In the genomic region with DNA sequence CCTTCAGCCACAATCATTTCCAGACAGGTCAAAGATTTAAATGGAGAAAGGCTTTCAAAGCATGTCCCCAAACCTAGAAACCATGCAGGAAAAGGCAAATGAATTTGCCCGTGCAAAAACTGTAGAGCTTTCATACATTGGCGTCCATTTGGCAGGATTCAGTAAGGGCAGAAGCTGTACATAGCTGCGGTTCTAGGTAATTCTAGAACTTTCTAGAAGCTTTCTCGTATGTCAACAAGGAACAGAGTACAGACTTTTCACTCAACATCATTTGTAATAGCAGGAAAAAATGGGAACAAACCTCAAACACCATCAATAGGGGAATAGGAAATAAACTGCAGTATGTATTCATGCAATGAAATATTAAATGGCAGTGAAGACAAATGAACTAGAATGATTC, we compare ENCODE assay signal across 15 cellular contexts. TPM values are rescaled to one million over a fixed set of nuclear protein-coding genes. Genes with fewer than 3 reads are reported as not detected.
DNase-seq lines count a peak whose midpoint lies in the region; ATAC-seq, FAIRE-seq and TF ChIP-seq lines count a peak whose summit lies in the region.
"Had no signal": no experiment of that assay in that cellular context is flagged by ENCODE, and none has a peak within 500 bp of the region (broad histone marks: within the 10 kb centered on the region; RNA-seq: fewer than 3 reads in every experiment).

No MANE protein-coding gene starts in this region.

- no peaks in the 10 kb centered on the region for H3K9me3 ChIP-seq in adrenal gland (replicated peaks in 1 of 3)
- H3K9me3 ChIP-seq: left ventricle myocardium inferior had no signal

- no peaks in the 10 kb centered on the region for H3K27me3 Mint-ChIP-seq in activated naive CD4-positive, alpha-beta T cell treated with anti-CD3 and anti-CD28 coated beads, Interleukin-2, amount 10 ng/mL, durations not matched to agents 7 days and 5 days
- H3K27me3 Mint-ChIP-seq in activated CD8-positive, alpha-beta T cell treated with anti-CD3 and anti-CD28 coated beads, Interleukin-2, amount 10 ng/mL, durations not matched to agents 7 days and 5 days (ENCODE audit: low read depth): no peaks in the 10 kb centered on the region
- no peaks in the 10 kb centered on the region for H3K27me3 Mint-ChIP-seq in memory B cell
- H3K27me3 Mint-ChIP-seq: brain had no signal

- peak overlapping the region; percentile 100 for H3K27ac Mint-ChIP-seq in activated naive CD4-positive, alpha-beta T cell treated with anti-CD3 and anti-CD28 coated beads, Interleukin-2, amount 10 ng/mL, durations not matched to agents 7 days and 5 days
- peak overlapping the region; percentile 98 for H3K27ac Mint-ChIP-seq in activated CD8-positive, alpha-beta T cell treated with anti-CD3 and anti-CD28 coated beads, Interleukin-2, amount 10 ng/mL, durations not matched to agents 7 days and 5 days
- peak overlapping the region; percentile 99 for H3K27ac Mint-ChIP-seq in memory B cell

- no peaks in the 10 kb centered on the region for H3K9me3 Mint-ChIP-seq in activated naive CD4-positive, alpha-beta T cell treated with anti-CD3 and anti-CD28 coated beads, Interleukin-2, amount 10 ng/mL, durations not matched to agents 7 days and 5 days
- no peaks in the 10 kb centered on the region for H3K9me3 Mint-ChIP-seq in activated CD8-positive, alpha-beta T cell treated with anti-CD3 and anti-CD28 coated beads, Interleukin-2, amount 10 ng/mL, durations not matched to agents 7 days and 5 days (ENCODE audit: insufficient read depth)
- H3K9me3 Mint-ChIP-seq in memory B cell: no peaks in the 10 kb centered on the region
- H3K9me3 Mint-ChIP-seq: brain had no signal

- ATAC-seq in activated CD8-positive, alpha-beta T cell treated with anti-CD3 and anti-CD28 coated beads, Interleukin-2, amount 10 ng/mL, durations not matched to agents 7 days and 5 days: no peak
- no peak for ATAC-seq in memory B cell (ENCODE audit: low read depth)
- ATAC-seq: HCT116 had no signal

- no peak for FAIRE-seq in GM12891 (lab: Jason Lieb, UNC)

- POLR2A ChIA-PET in activated CD8-positive, alpha-beta T cell treated with anti-CD3 and anti-CD28 coated beads, Interleukin-2, amount 10 ng/mL, durations not matched to agents 7 days and 5 days (lab: Charles Lee): interaction anchor here (0.9 to 1.4 kb wide), 5 partner anchors 11 to 92 kb away, joined by 3 to 5 read pairs (median 4); partner anchors contain the start of gene MAPK14

- TF ChIP-seq POLR2A in adrenal gland (IDR thresholded peaks at IDR 0.05) (no peak), GM12891 (IDR thresholded peaks at IDR 0.05; ENCODE audit: low read depth, low read length) (no peak)

- no peak overlapping the region for H3K4me3 ChIP-seq in adrenal gland
- H3K4me3 ChIP-seq: left ventricle myocardium inferior had no signal

- intact Hi-C loops in adrenal gland (cut with DNase I): no loop called here

- peak overlapping the region in 1 of 5 donors; percentile 58 for H3K27ac ChIP-seq in adrenal gland
- H3K27ac ChIP-seq: left ventricle myocardium inferior had no signal

- H3K36me3 Mint-ChIP-seq in activated naive CD4-positive, alpha-beta T cell treated with anti-CD3 and anti-CD28 coated beads, Interleukin-2, amount 10 ng/mL, durations not matched to agents 7 days and 5 days: peaks cover 40% of the 10 kb centered on the region
- H3K36me3 Mint-ChIP-seq in activated CD8-positive, alpha-beta T cell treated with anti-CD3 and anti-CD28 coated beads, Interleukin-2, amount 10 ng/mL, durations not matched to agents 7 days and 5 days (ENCODE audit: low read depth): peaks cover 44% of the 10 kb centered on the region
- H3K36me3 Mint-ChIP-seq in memory B cell: peaks cover 2% of the 10 kb centered on the region

- H3K4me3 Mint-ChIP-seq in activated naive CD4-positive, alpha-beta T cell treated with anti-CD3 and anti-CD28 coated beads, Interleukin-2, amount 10 ng/mL, durations not matched to agents 7 days and 5 days: no peak overlapping the region
- H3K4me3 Mint-ChIP-seq in activated CD8-positive, alpha-beta T cell treated with anti-CD3 and anti-CD28 coated beads, Interleukin-2, amount 10 ng/mL, durations not matched to agents 7 days and 5 days: no peak overlapping the region
- H3K4me3 Mint-ChIP-seq in memory B cell: no peak overlapping the region
- H3K4me3 Mint-ChIP-seq: brain had no signal

- peaks cover 7 to 18% of the 10 kb centered on the region in 2 donors for H3K4me1 ChIP-seq in adrenal gland (replicated peaks in 1 of 2)

- WGBS in adrenal gland, 4 donors: 75 to 95% (median 82%) methylated on average over 4 of the region's 4 CpGs

- H3K27me3 ChIP-seq in adrenal gland: no peaks in the 10 kb centered on the region

- CTCF ChIA-PET in activated naive CD4-positive, alpha-beta T cell treated with anti-CD3 and anti-CD28 coated beads, Interleukin-2, amount 10 ng/mL, durations not matched to agents 7 days and 5 days (lab: Charles Lee): interaction anchor here (0.7 to 1.0 kb wide), 2 partner anchors 11 to 26 kb away, joined by 3 read pairs; no protein-coding TSS in a partner anchor
- CTCF ChIA-PET in activated CD8-positive, alpha-beta T cell treated with anti-CD3 and anti-CD28 coated beads, Interleukin-2, amount 10 ng/mL, durations not matched to agents 7 days and 5 days (lab: Charles Lee): interaction anchor here (0.8 to 4.4 kb wide), 6 partner anchors 11 to 91 kb away, joined by 3 to 26 read pairs (median 7); partner anchors contain the start of gene MAPK14

- H3K4me1 Mint-ChIP-seq in activated naive CD4-positive, alpha-beta T cell treated with anti-CD3 and anti-CD28 coated beads, Interleukin-2, amount 10 ng/mL, durations not matched to agents 7 days and 5 days: peaks cover 98% of the 10 kb centered on the region
- H3K4me1 Mint-ChIP-seq in activated CD8-positive, alpha-beta T cell treated with anti-CD3 and anti-CD28 coated beads, Interleukin-2, amount 10 ng/mL, durations not matched to agents 7 days and 5 days (ENCODE audit: low read depth): peaks cover 96% of the 10 kb centered on the region
- peaks cover 77% of the 10 kb centered on the region for H3K4me1 Mint-ChIP-seq in memory B cell

- no peak for DNase-seq in activated naive CD4-positive, alpha-beta T cell treated with anti-CD3 and anti-CD28 coated beads, Interleukin-2, amount 10 ng/mL, durations not matched to agents 7 days and 5 days
- no peak for DNase-seq in activated naive CD4-positive, alpha-beta T cell (lab: John Stamatoyannopoulos, UW)
- no peak for DNase-seq in activated CD8-positive, alpha-beta T cell treated with anti-CD3 and anti-CD28 coated beads, Interleukin-2, amount 10 ng/mL, durations not matched to agents 7 days and 5 days
- DNase-seq in memory B cell (ENCODE audit: low spot score in 2 of 2) (no peak), ureter (ENCODE audit: low spot score) (peak; percentile 8), adrenal gland (no peak), AML-193 (lab: John Stamatoyannopoulos, UW) (no peak), GM12891 (ENCODE audit: insufficient read length, low spot score) (no peak)
- DNase-seq: left ventricle myocardium inferior, NCI-H1092 treated with DMSO at 0.1 percent for 48 hours, NCI-H226, retina, SIG-M5 had no signal

- H3K36me3 ChIP-seq in adrenal gland (replicated peaks in 1 of 2): no peaks in the 10 kb centered on the region
- H3K36me3 ChIP-seq: left ventricle myocardium inferior had no signal

- TF ChIP-seq CTCF in adrenal gland (IDR thresholded peaks at IDR 0.05): no peak

TF ChIP-seq in GM12891, 5 proteins besides CTCF, POLR2A, EP300 and RAD21:
- TF ChIP-seq TAF1 (IDR thresholded peaks at IDR 0.05; ENCODE audit: low read depth, low read length) (no peak), POU2F2 (IDR thresholded peaks at IDR 0.05; ENCODE audit: low read depth, low read length) (no peak)

RNA-seq across cellular contexts. Expression of gene MAPK13, which starts 11.1 kb away (rescaled TPM):
- 10 to 100 TPM; 42.6 to 43.5 TPM for total RNA-seq in activated CD8-positive, alpha-beta T cell treated with anti-CD3 and anti-CD28 coated beads, Interleukin-2, amount 10 ng/mL, durations not matched to agents 7 days and 5 days
- total RNA-seq in ureter: 70.3 TPM
- 100 to 1,000 TPM in 3 of 8 donors, 10 to 100 TPM in 5; 72.0 to 148 (median 91.2) TPM for total RNA-seq in adrenal gland
- polyA plus RNA-seq in adrenal gland: 10 to 100 TPM; 54.8 to 56.7 (median 56.7) TPM
- polyA plus RNA-seq in GM12891 (2012; ENCODE audit: low read depth, missing spikeins): 6.2 TPM
